ENCODE assay signal across 9 cellular contexts in the genomic region with DNA sequence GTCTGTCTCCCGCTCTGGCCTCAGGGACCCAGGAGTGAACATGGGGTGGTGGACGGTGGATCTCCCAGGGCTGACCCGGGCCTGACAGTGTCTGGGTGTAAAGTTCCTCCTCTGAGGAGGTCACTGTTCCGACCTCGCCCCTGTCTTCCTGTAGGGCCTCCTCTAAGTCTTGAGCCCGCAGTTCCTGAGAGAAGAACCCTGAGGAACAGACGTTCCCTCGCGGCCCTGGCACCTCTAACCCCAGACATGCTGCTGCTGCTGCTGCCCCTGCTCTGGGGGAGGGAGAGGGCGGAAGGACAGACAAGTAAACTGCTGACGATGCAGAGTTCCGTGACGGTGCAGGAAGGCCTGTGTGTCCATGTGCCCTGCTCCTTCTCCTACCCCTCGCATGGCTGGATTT. TPM values are rescaled to one million over a fixed set of nuclear protein-coding genes. Genes with fewer than 3 reads are reported as not detected.
DNase-seq lines count a peak whose midpoint lies in the region; ATAC-seq, FAIRE-seq and TF ChIP-seq lines count a peak whose summit lies in the region.
"Had no signal": no experiment of that assay in that cellular context is flagged by ENCODE, and none has a peak within 500 bp of the region (broad histone marks: within the 10 kb centered on the region; RNA-seq: fewer than 3 reads in every experiment).

SIGLEC9 (plus strand) TSS at position 178 of the 400 bp plus-strand sequence; CDS start at position 247, 69 bp downstream.

- in situ Hi-C loops in IMR-90 (cut with MboI; ENCODE audit: low sequenced_read_pairs) (no loop called here), gastrocnemius medialis (cut with MboI; ENCODE audit: low sequenced_read_pairs in 4 of 4) (loop anchor here in 1 of 4 donors (25.0 kb wide), 1 partner anchor 463 kb away; no protein-coding TSS in a partner anchor)

- CTCF ChIA-PET in IMR-90 (lab: Yijun Ruan, JAX) = no interaction called here
- CTCF ChIA-PET in activated CD8-positive, alpha-beta T cell treated with anti-CD3 and anti-CD28 coated beads, Interleukin-2, amount 10 ng/mL, durations not matched to agents 7 days and 5 days (lab: Charles Lee) = no interaction called here

- H3K4ac ChIP-seq in IMR-90 (ENCODE audit: low read depth, low read length) = no peak within 1 kb of the TSS

- DNase-seq in IMR-90 = no peak
- DNase-seq in activated CD8-positive, alpha-beta T cell treated with anti-CD3 and anti-CD28 coated beads, Interleukin-2, amount 10 ng/mL, durations not matched to agents 7 days and 5 days = no peak
- DNase-seq in immature natural killer cell = peak in 2 of 3 donors; percentile 46 to 50
- peak; percentile 27 to 47 for DNase-seq in gastrocnemius medialis
- no peak for DNase-seq in urothelium cell line (ENCODE audit: low spot score)
- DNase-seq in stimulated activated naive CD4-positive, alpha-beta T cell (lab: John Stamatoyannopoulos, UW) = no peak
- DNase-seq: NCI-H446 treated with DMSO at 0.1 percent for 48 hours had no signal

- peaks cover 4% of the 10 kb centered on the region; the same call in 1 of the 2 replicates for H3K9me1 ChIP-seq in IMR-90 (ENCODE audit: insufficient read depth, low read length)

- TF ChIP-seq RAD21 in IMR-90 (IDR thresholded peaks at IDR 0.05; ENCODE audit: low read length) = no peak

- H3K27ac Mint-ChIP-seq in activated CD8-positive, alpha-beta T cell treated with anti-CD3 and anti-CD28 coated beads, Interleukin-2, amount 10 ng/mL, durations not matched to agents 7 days and 5 days = peak within 1 kb of the TSS; percentile 96
- H3K27ac Mint-ChIP-seq in immature natural killer cell = peak within 1 kb of the TSS; percentile 89 to 98 (median 97)

- BruUV-seq in IMR-90 (replicated peaks; lab: Mats Ljungman, UMichigan) = no TSS peak

- H3K14ac ChIP-seq in IMR-90 (replicated peaks; ENCODE audit: low read depth, low read length) = no peak within 1 kb of the TSS

- H3K56ac ChIP-seq in IMR-90 (ENCODE audit: extremely low read depth, insufficient read depth, low read length) = no peak within 1 kb of the TSS

- H4K5ac ChIP-seq in IMR-90 (ENCODE audit: low read depth, low read length) = no peak within 1 kb of the TSS

- TF ChIP-seq CTCF in IMR-90 (conservative IDR thresholded peaks at IDR 0.05; ENCODE audit: low read depth, low read length) (no peak), gastrocnemius medialis (IDR thresholded peaks at IDR 0.05 in 4 of 5, conservative IDR thresholded peaks at IDR 0.05 in 1 of 5) (no peak)

- no CpG with 5 or more reads among the region's 14 CpGs for WGBS in IMR-90 (ENCODE audit: extremely low coverage in 2 of 2, insufficient read length in 1 of 2), 2 experiments

- no peak within 1 kb of the TSS for H2AK5ac ChIP-seq in IMR-90 (ENCODE audit: low read depth, low read length)

- no peak for ATAC-seq in IMR-90 (ENCODE audit: low read depth)
- ATAC-seq in activated CD8-positive, alpha-beta T cell treated with anti-CD3 and anti-CD28 coated beads, Interleukin-2, amount 10 ng/mL, durations not matched to agents 7 days and 5 days = no peak
- no peak for ATAC-seq in gastrocnemius medialis
- no peak for ATAC-seq in GM21717 (IDR thresholded peaks at IDR 0.05; ENCODE audit: unreplicated experiment)

- H2BK15ac ChIP-seq in IMR-90 (ENCODE audit: low read depth, low read length) = no peak within 1 kb of the TSS

- no peak for FAIRE-seq in urothelium cell line (lab: Jason Lieb, UNC)

- peak within 1 kb of the TSS; percentile 41 for H2AFZ ChIP-seq in IMR-90 (replicated peaks; ENCODE audit: low read length, poor library complexity)

- H2AK9ac ChIP-seq in IMR-90 (replicated peaks; ENCODE audit: low read depth, low read length, poor library complexity) = no peak within 1 kb of the TSS

- peaks cover 82% of the 10 kb centered on the region for H3K4me1 Mint-ChIP-seq in activated CD8-positive, alpha-beta T cell treated with anti-CD3 and anti-CD28 coated beads, Interleukin-2, amount 10 ng/mL, durations not matched to agents 7 days and 5 days (ENCODE audit: low read depth)
- peaks cover 90% of the 10 kb centered on the region in 2 donors for H3K4me1 Mint-ChIP-seq in immature natural killer cell

- H3K4me3 ChIP-seq in IMR-90 (ENCODE audit: insufficient read depth, low read depth, low read length) (no peak within 1 kb of the TSS), gastrocnemius medialis (peak within 1 kb of the TSS in 2 of 4 donors; percentile 2 to 21)

- no peaks in the 10 kb centered on the region for H3K36me3 Mint-ChIP-seq in activated CD8-positive, alpha-beta T cell treated with anti-CD3 and anti-CD28 coated beads, Interleukin-2, amount 10 ng/mL, durations not matched to agents 7 days and 5 days (ENCODE audit: low read depth)
- peaks cover 3 to 5% (median 4%) of the 10 kb centered on the region in 3 donors for H3K36me3 Mint-ChIP-seq in immature natural killer cell

- no peak within 1 kb of the TSS for H2BK5ac ChIP-seq in IMR-90 (ENCODE audit: low read depth, low read length, poor library complexity, severe bottlenecking)

- H3K27me3 ChIP-seq in IMR-90 (ENCODE audit: control insufficient read depth, insufficient read depth, low read length) (no peaks in the 10 kb centered on the region), gastrocnemius medialis (no peaks in the 10 kb centered on the region)

- H3K79me1 ChIP-seq in IMR-90 (ENCODE audit: low read depth in 1 of 2, low read length in 2 of 2) = no peaks in the 10 kb centered on the region

- no peak within 1 kb of the TSS for H3K18ac ChIP-seq in IMR-90 (ENCODE audit: low read depth, low read length)

- no peak within 1 kb of the TSS for H2BK120ac ChIP-seq in IMR-90 (ENCODE audit: low read depth, low read length)

- H2BK20ac ChIP-seq in IMR-90 (ENCODE audit: low read depth, low read length) = no peak within 1 kb of the TSS

- H3K4me2 ChIP-seq in IMR-90 (ENCODE audit: low read depth, low read length) = no peak within 1 kb of the TSS

- H3K23ac ChIP-seq in IMR-90 (ENCODE audit: low read depth, low read length) = no peak within 1 kb of the TSS

- no peaks in the 10 kb centered on the region for H3K9me3 Mint-ChIP-seq in activated CD8-positive, alpha-beta T cell treated with anti-CD3 and anti-CD28 coated beads, Interleukin-2, amount 10 ng/mL, durations not matched to agents 7 days and 5 days (ENCODE audit: insufficient read depth)
- H3K9me3 Mint-ChIP-seq in immature natural killer cell = no peaks in the 10 kb centered on the region

- dilution Hi-C loops in IMR-90 (cut with HindIII; ENCODE audit: low sequenced_read_pairs, unreplicated experiment) = no loop called here

- no peak for TF ChIP-seq POLR2A in IMR-90 (IDR thresholded peaks at IDR 0.05; ENCODE audit: low read depth, low read length)
- peak; percentile 5 to 14 for TF ChIP-seq POLR2A in gastrocnemius medialis (IDR thresholded peaks at IDR 0.05)

- H3K27me3 Mint-ChIP-seq in activated CD8-positive, alpha-beta T cell treated with anti-CD3 and anti-CD28 coated beads, Interleukin-2, amount 10 ng/mL, durations not matched to agents 7 days and 5 days (ENCODE audit: low read depth) = no peaks in the 10 kb centered on the region
- peaks cover 5 to 10% (median 7%) of the 10 kb centered on the region in 3 donors for H3K27me3 Mint-ChIP-seq in immature natural killer cell (ENCODE audit: low read depth in 3 of 3)

- intact Hi-C loops in IMR-90 (cut with micrococcal nuclease) (no loop called here), gastrocnemius medialis (cut with DNase I; ENCODE audit: low total_unique reads) (no loop called here)

- H4K8ac ChIP-seq in IMR-90 (ENCODE audit: low read depth in 2 of 2, low read length in 2 of 2) = no peak within 1 kb of the TSS

- POLR2A ChIA-PET in IMR-90 (lab: Charles Lee; ENCODE audit: unreplicated experiment) = no interaction called here
- POLR2A ChIA-PET in activated CD8-positive, alpha-beta T cell treated with anti-CD3 and anti-CD28 coated beads, Interleukin-2, amount 10 ng/mL, durations not matched to agents 7 days and 5 days (lab: Charles Lee) = no interaction called here

- H3K36me3 ChIP-seq in IMR-90 (ENCODE audit: control insufficient read depth, insufficient read depth, low read length) (no peaks in the 10 kb centered on the region), gastrocnemius medialis (no peaks in the 10 kb centered on the region)

- H3K9me3 ChIP-seq in IMR-90 (ENCODE audit: control insufficient read depth, insufficient read depth, low read length) (no peaks in the 10 kb centered on the region), gastrocnemius medialis (no peaks in the 10 kb centered on the region)

- H4K91ac ChIP-seq in IMR-90 (ENCODE audit: insufficient read depth, low read depth, low read length) = no peak within 1 kb of the TSS

- H3K4me3 Mint-ChIP-seq in activated CD8-positive, alpha-beta T cell treated with anti-CD3 and anti-CD28 coated beads, Interleukin-2, amount 10 ng/mL, durations not matched to agents 7 days and 5 days = peak within 1 kb of the TSS; percentile 55
- peak within 1 kb of the TSS; percentile 76 to 89 (median 84) for H3K4me3 Mint-ChIP-seq in immature natural killer cell

- no peaks in the 10 kb centered on the region for H4K20me1 ChIP-seq in IMR-90 (ENCODE audit: insufficient read depth, low read length)

- no peak within 1 kb of the TSS for H3K27ac ChIP-seq in IMR-90 (ENCODE audit: insufficient read depth, low read length)
- peak within 1 kb of the TSS in 1 of 4 donors; percentile 18 for H3K27ac ChIP-seq in gastrocnemius medialis

- H3K4me1 ChIP-seq in IMR-90 (ENCODE audit: control insufficient read depth, insufficient read depth, low read length) (0 out of 2 replicates have a peak, but pooled peaks cover 2% of the 10 kb centered on the region), gastrocnemius medialis (no peaks in the 10 kb centered on the region)

- no peak within 1 kb of the TSS for H3K9ac ChIP-seq in IMR-90 (ENCODE audit: low read depth, low read length)

TF ChIP-seq in IMR-90, 13 proteins besides CTCF, POLR2A, EP300 and RAD21 (continues in another document):
- peak; percentile 66 for TF ChIP-seq MAFK (IDR thresholded peaks at IDR 0.05; ENCODE audit: low read depth, low read length)
- no peak for TF ChIP-seq CEBPB (IDR thresholded peaks at IDR 0.05; ENCODE audit: low read depth, low read length)

RNA-seq across cellular contexts. Expression of gene SIGLEC9, which starts in this region (rescaled TPM):
- total RNA-seq in IMR-90 (2012; rRNA removed) (not detected in 2 replicates), gastrocnemius medialis (1 to 10 TPM in 2 of 4 donors, under 1 TPM in 1, not detected in 1; 0.72 to 1.4 (median 1.0) TPM)
- polyA plus RNA-seq in IMR-90 (2012; rRNA removed) (0.03 TPM in 1 of 2 replicates, not detected in the other), immature natural killer cell (10 to 100 TPM in 2 of 3 donors, 1 to 10 TPM in 1; 6.2 to 16.8 (median 11.3) TPM)
- polyA plus RNA-seq in IMR-90 (2012; cell fraction: cytosol; rRNA removed) = not detected in 2 replicates
- not detected in 2 replicates for polyA plus RNA-seq in IMR-90 (2012; cell fraction: nucleus; rRNA removed; ENCODE audit: low replicate concordance)
- under 1 TPM; 0.58 to 0.60 TPM for total RNA-seq in activated CD8-positive, alpha-beta T cell treated with anti-CD3 and anti-CD28 coated beads, Interleukin-2, amount 10 ng/mL, durations not matched to agents 7 days and 5 days
- total RNA-seq: G401 had no signal

Comparison
In these comparisons a context has a peak if more than half of its experiments do, and no peak if none do; other contexts are left out.
1. RNA of gene SIGLEC9 (polyA plus RNA-seq): 6.2 to 16.8 TPM in immature natural killer cell; 0.03 TPM in IMR-90; every median in the first group is over 4 times any median in the second.
2. DNase-seq: peak in immature natural killer cell (2 of 3) and gastrocnemius medialis (2 of 2); none in IMR-90 (single experiment), activated CD8-positive, alpha-beta T cell treated with anti-CD3 and anti-CD28 coated beads, Interleukin-2, amount 10 ng/mL, durations not matched to agents 7 days and 5 days (single experiment), urothelium cell line (single experiment) and stimulated activated naive CD4-positive, alpha-beta T cell (0 of 6).